20 cellular contexts compared by ENCODE assay signal in the genomic region with DNA sequence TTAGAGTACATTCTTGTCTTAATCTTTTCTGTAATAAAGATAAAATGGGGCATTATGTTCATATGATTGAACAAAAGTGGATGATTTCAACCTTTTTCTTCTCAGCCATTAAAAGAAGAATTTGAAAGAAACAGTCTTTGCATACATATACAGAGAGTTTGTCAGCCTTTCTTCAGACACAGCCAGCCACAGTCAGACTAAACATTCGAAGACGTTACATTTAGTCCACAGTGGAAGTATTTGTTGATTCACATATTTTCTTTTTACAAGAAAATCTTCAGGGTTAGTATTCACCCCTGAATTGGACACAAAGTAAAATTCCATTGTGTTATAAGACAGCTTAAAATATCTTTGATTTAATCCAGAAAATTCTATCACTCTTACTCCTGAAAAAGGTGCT.
"Had no signal": no experiment of that assay in that cellular context is flagged by ENCODE, and none has a peak within 500 bp of the region (broad histone marks: within the 10 kb centered on the region; RNA-seq: fewer than 3 reads in every experiment).

No MANE protein-coding gene starts in this region.

- H3K4me3 ChIP-seq: adrenal gland, cardiac muscle cell, tibial artery had no signal

- ATAC-seq: activated CD4-positive, CD25-positive, alpha-beta regulatory T cell treated with anti-CD3 and anti-CD28 coated beads, Interleukin-2, amount 50 U/mL, for 24 hours; left ventricle myocardium superior; naive thymus-derived CD4-positive, alpha-beta T cell; SK-N-SH treated with all-trans-retinoic acid at 6 μM for 48 hours had no signal

- H3K9me3 ChIP-seq: adrenal gland, tibial artery had no signal

- H3K4me3 Mint-ChIP-seq: activated CD4-positive, alpha-beta T cell treated with anti-CD3 and anti-CD28 coated beads, Interleukin-2, amount 10 ng/mL, durations not matched to agents 7 days and 5 days; naive thymus-derived CD4-positive, alpha-beta T cell had no signal

- H3K9me3 Mint-ChIP-seq: activated CD4-positive, alpha-beta T cell treated with anti-CD3 and anti-CD28 coated beads, Interleukin-2, amount 10 ng/mL, durations not matched to agents 7 days and 5 days had no signal

- H3K27ac Mint-ChIP-seq: activated CD4-positive, alpha-beta T cell treated with anti-CD3 and anti-CD28 coated beads, Interleukin-2, amount 10 ng/mL, durations not matched to agents 7 days and 5 days; naive thymus-derived CD4-positive, alpha-beta T cell had no signal

- H3K36me3 ChIP-seq: adrenal gland, cardiac muscle cell, tibial artery had no signal

- DNase-seq: activated CD4-positive, alpha-beta T cell treated with anti-CD3 and anti-CD28 coated beads, Interleukin-2, amount 10 ng/mL, durations not matched to agents 7 days and 5 days; activated CD8-positive, alpha-beta memory T cell treated with anti-CD3 and anti-CD28 coated beads for 24 hours; activated CD8-positive, alpha-beta memory T cell treated with anti-CD3 and anti-CD28 coated beads, Interleukin-2, amount 50 U/mL, for 48 hours; activated effector memory CD4-positive, alpha-beta T cell treated with anti-CD3 and anti-CD28 coated beads, Interleukin-2, amount 50 U/mL, for 16 hours; activated naive CD4-positive, alpha-beta T cell treated with anti-CD3 and anti-CD28 coated beads, Interleukin-2, amount 50 U/mL, for 16 hours; activated T-cell treated with anti-CD3 and anti-CD28 coated beads, Interleukin-2, amount 50 U/mL, for 48 hours; adrenal gland; foreskin melanocyte; glutamatergic neuron; kidney glomerular epithelial cell; left ventricle myocardium superior; naive thymus-derived CD4-positive, alpha-beta T cell; stimulated activated CD4-positive, alpha-beta T cell treated with anti-CD3 and anti-CD28 coated beads, Interleukin-12 subunit alpha, Interleukin-12 subunit beta, amount 100 ng/mL, for 4 hours; stimulated activated CD4-positive, alpha-beta T cell treated with anti-CD3 and anti-CD28 coated beads, Interleukin-1b, Interleukin-23, amount 100 ng/mL, for 48 hours; stimulated activated CD8-positive, alpha-beta memory T cell treated with anti-CD3 and anti-CD28 coated beads, Interleukin-4, amount 100 ng/mL, for 48 hours; stimulated activated naive CD4-positive, alpha-beta T cell treated with Interleukin-2 at 50 U/mL for 16 hours; tibial artery had no signal

- H3K27me3 ChIP-seq: adrenal gland, cardiac muscle cell, tibial artery had no signal

- H3K27me3 Mint-ChIP-seq: activated CD4-positive, alpha-beta T cell treated with anti-CD3 and anti-CD28 coated beads, Interleukin-2, amount 10 ng/mL, durations not matched to agents 7 days and 5 days; naive thymus-derived CD4-positive, alpha-beta T cell had no signal

- H3K27ac ChIP-seq: adrenal gland, cardiac muscle cell had no signal
